In the genomic region with DNA sequence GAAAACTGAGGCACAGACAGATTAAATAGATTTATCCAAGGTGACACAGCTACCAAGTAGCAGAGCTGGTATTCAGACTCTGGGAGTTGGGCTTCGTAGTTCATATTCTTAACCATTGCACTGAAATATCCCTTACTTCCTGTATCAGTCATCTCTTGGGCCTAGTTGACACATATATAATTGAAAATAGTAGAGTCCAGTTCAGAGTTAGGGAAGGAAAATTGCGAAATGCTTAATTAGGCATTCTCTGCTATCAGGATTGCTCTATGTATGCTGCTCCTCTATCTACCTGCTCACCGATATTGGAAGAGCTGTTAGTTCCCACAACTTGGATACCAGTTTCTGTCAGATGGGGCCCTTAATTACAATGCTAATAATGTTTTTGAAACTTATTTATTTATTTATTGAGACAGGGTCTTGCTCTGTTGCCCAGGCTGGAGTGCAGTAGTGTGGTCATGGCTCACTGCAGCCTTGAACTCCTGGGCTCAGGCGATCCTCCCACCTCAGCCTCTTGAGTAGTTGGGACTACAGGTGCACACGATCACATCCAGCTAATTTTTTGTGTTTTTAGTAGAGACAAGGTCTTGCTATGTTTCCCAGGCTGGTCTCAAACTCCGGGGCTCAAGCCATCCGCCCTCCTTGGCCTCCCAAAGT, we compare ENCODE assay signal across 1 cellular context.
TF ChIP-seq lines count a peak whose summit lies in the region.

No MANE protein-coding gene starts in this region.

TF ChIP-seq in IMR-90, 13 proteins besides CTCF, POLR2A, EP300 and RAD21 (continued from another document):
- peak; percentile 61; the same call in 1 of the 2 replicates for TF ChIP-seq CEBPB (IDR thresholded peaks at IDR 0.05; ENCODE audit: low read depth, low read length)
- TF ChIP-seq BHLHE40 (IDR thresholded peaks at IDR 0.05; ENCODE audit: low read depth, low read length) = no peak
- no peak for TF ChIP-seq RFX5 (IDR thresholded peaks at IDR 0.05; ENCODE audit: low read depth, low read length)
- TF ChIP-seq RCOR1 (IDR thresholded peaks at IDR 0.05; ENCODE audit: insufficient replicate concordance, low read length) = no peak
- TF ChIP-seq NFE2L2 (IDR thresholded peaks at IDR 0.05; ENCODE audit: low read depth, low read length) = no peak
